Comparison of ENCODE assay signal across 13 cellular contexts in genomic region chr12:49260165-49260564, GRCh38. TPM values are rescaled to one million over a fixed set of nuclear protein-coding genes. Genes with fewer than 3 reads are reported as not detected.
DNase-seq lines count a peak whose midpoint lies in the region; ATAC-seq, FAIRE-seq and TF ChIP-seq lines count a peak whose summit lies in the region.
"Had no signal": no experiment of that assay in that cellular context is flagged by ENCODE, and none has a peak within 500 bp of the region (broad histone marks: within the 10 kb centered on the region; RNA-seq: fewer than 3 reads in every experiment).

No MANE protein-coding gene starts in this region.

- H3K4me3 ChIP-seq in AG10803 (ENCODE audit: low read length) (no peak overlapping the region), endothelial cell of umbilical vein (replicated peaks in 1 of 3; ENCODE audit: insufficient read depth in 1 of 3, low read depth in 1 of 3, low read length in 3 of 3) (no peak overlapping the region)

- POLR2A ChIA-PET in endothelial cell of umbilical vein (lab: Charles Lee): no interaction called here

- no peak for ATAC-seq in HG02623 (IDR thresholded peaks at IDR 0.05; ENCODE audit: unreplicated experiment)

- no peaks in the 10 kb centered on the region for H4K20me1 ChIP-seq in endothelial cell of umbilical vein (replicated peaks; ENCODE audit: control insufficient read depth, extremely low read depth, insufficient read depth, low read length)

- peak overlapping the region; percentile 90 for H3K27ac Mint-ChIP-seq in nephron progenitor cell
- H3K27ac Mint-ChIP-seq: activated naive CD8-positive, alpha-beta T cell; T-helper 1 cell treated with Interleukin-12 subunit alpha and Interleukin-12 subunit beta and Interleukin-4 antibody, amounts not matched to agents 30 μg/mL and 1 μg/mL, for 36 hours had no signal

- dilution Hi-C loops in endothelial cell of umbilical vein (cut with MboI; ENCODE audit: extremely low pct_ligation_motif_present, low sequenced_read_pairs): no loop called here

- H3K79me2 ChIP-seq in endothelial cell of umbilical vein (ENCODE audit: control insufficient read depth, insufficient read depth, low read length): peaks cover 19% of the 10 kb centered on the region

- no peaks in the 10 kb centered on the region for H3K36me3 ChIP-seq in endothelial cell of umbilical vein (ENCODE audit: control insufficient read depth in 2 of 2, extremely low read depth in 1 of 2, insufficient read depth in 2 of 2, low read length in 2 of 2)

- H3K4me1 ChIP-seq in endothelial cell of umbilical vein (ENCODE audit: control insufficient read depth, extremely low read depth, insufficient read depth, low read length): peaks cover 19% of the 10 kb centered on the region

- peak overlapping the region; percentile 46 for H3K27ac ChIP-seq in endothelial cell of umbilical vein (ENCODE audit: insufficient read depth, low read depth, low read length)

- DNase-seq in AG10803 (ENCODE audit: low read depth): peak; percentile 49
- peak; percentile 38 for DNase-seq in RKO (ENCODE audit: low spot score)
- peak; percentile 74 for DNase-seq in endothelial cell of umbilical vein (ENCODE audit: low read depth, low spot score)
- DNase-seq in nephron progenitor cell: no peak
- DNase-seq in NK-92 (lab: John Stamatoyannopoulos, UW; ENCODE audit: unreplicated experiment): no peak
- no peak for DNase-seq in hypothalamus (lab: John Stamatoyannopoulos, UW)
- DNase-seq in DMS53 treated with DMSO at 0.1 percent for 48 hours (lab: John Stamatoyannopoulos, UW; ENCODE audit: unreplicated experiment): no peak
- DNase-seq: DMS79 treated with DMSO at 0.1 percent for 48 hours, naive B cell, NCI-H1930 had no signal

- peak overlapping the region; percentile 52 for H3K9ac ChIP-seq in endothelial cell of umbilical vein (replicated peaks; ENCODE audit: extremely low read depth, insufficient read depth, low read length)

- H3K36me3 Mint-ChIP-seq in nephron progenitor cell (ENCODE audit: low read depth): no peaks in the 10 kb centered on the region
- H3K36me3 Mint-ChIP-seq: activated naive CD8-positive, alpha-beta T cell; naive B cell had no signal

- peaks cover 15% of the 10 kb centered on the region for H3K27me3 Mint-ChIP-seq in nephron progenitor cell (ENCODE audit: low read depth, poor library complexity)
- H3K27me3 Mint-ChIP-seq: activated naive CD8-positive, alpha-beta T cell; naive B cell had no signal

- H3K9me1 ChIP-seq in endothelial cell of umbilical vein (replicated peaks; ENCODE audit: control insufficient read depth, extremely low read depth, insufficient read depth, low read length): no peaks in the 10 kb centered on the region

- CTCF ChIA-PET in endothelial cell of umbilical vein (lab: Charles Lee): interaction anchor here (0.7 to 1.4 kb wide), 11 partner anchors 13 to 254 kb away, joined by 3 to 5 read pairs (median 3); partner anchors contain the start of gene PRPH

- intact Hi-C loops in endothelial cell of umbilical vein (cut with micrococcal nuclease): no loop called here

- H3K4me3 Mint-ChIP-seq in nephron progenitor cell: no peak overlapping the region
- H3K4me3 Mint-ChIP-seq: activated naive CD8-positive, alpha-beta T cell; T-helper 1 cell treated with Interleukin-12 subunit alpha and Interleukin-12 subunit beta and Interleukin-4 antibody, amounts not matched to agents 30 μg/mL and 1 μg/mL, for 36 hours had no signal

- no peaks in the 10 kb centered on the region for H3K27me3 ChIP-seq in endothelial cell of umbilical vein (ENCODE audit: control insufficient read depth in 2 of 2, insufficient read depth in 2 of 2, low read length in 2 of 2)

- no peaks in the 10 kb centered on the region for H3K9me3 ChIP-seq in endothelial cell of umbilical vein (replicated peaks; ENCODE audit: control insufficient read depth, insufficient read depth, low read length)

- TF ChIP-seq POLR2A in endothelial cell of umbilical vein (IDR thresholded peaks at IDR 0.05; ENCODE audit: low read depth, low read length): no peak

- peaks cover 4% of the 10 kb centered on the region for H3K9me3 Mint-ChIP-seq in nephron progenitor cell
- H3K9me3 Mint-ChIP-seq: naive B cell; T-helper 1 cell treated with Interleukin-12 subunit alpha and Interleukin-12 subunit beta and Interleukin-4 antibody, amounts not matched to agents 30 μg/mL and 1 μg/mL, for 36 hours had no signal

- peak; percentile 80 for FAIRE-seq in endothelial cell of umbilical vein (lab: Jason Lieb, UNC)

- H3K4me1 Mint-ChIP-seq in nephron progenitor cell: peaks cover 22% of the 10 kb centered on the region

- peak overlapping the region; percentile 71 for H3K4me2 ChIP-seq in endothelial cell of umbilical vein (ENCODE audit: insufficient read depth, low read length)

- H2AFZ ChIP-seq in endothelial cell of umbilical vein (ENCODE audit: low read depth, low read length): peak overlapping the region; percentile 28

- no TSS peak for BruUV-seq in endothelial cell of umbilical vein (replicated peaks; lab: Mats Ljungman, UMichigan)

- TF ChIP-seq CTCF in AG10803 (conservative IDR thresholded peaks at IDR 0.05; ENCODE audit: low read length) (no peak), endothelial cell of umbilical vein (IDR thresholded peaks at IDR 0.05; ENCODE audit: extremely low read depth in 1 of 2, insufficient read depth in 1 of 2, low read depth in 1 of 2, low read length in 2 of 2) (no peak), nephron progenitor cell (IDR thresholded peaks at IDR 0.05) (no peak)

TF ChIP-seq in endothelial cell of umbilical vein, 7 proteins besides CTCF, POLR2A, EP300 and RAD21:
- TF ChIP-seq FOS (IDR thresholded peaks at IDR 0.05; ENCODE audit: borderline replicate concordance, insufficient read depth, low read length) (peak; percentile 48), GATA2 (IDR thresholded peaks at IDR 0.05; ENCODE audit: insufficient read depth, insufficient read length, low read depth, low read length) (no peak), JUN (IDR thresholded peaks at IDR 0.05; ENCODE audit: borderline replicate concordance, insufficient read depth, insufficient read length, low read depth) (no peak)

RNA-seq across cellular contexts. Expression of gene TUBA1C, which starts 4.7 kb away (rescaled TPM):
- 515 and 523 TPM in 2 replicates for total RNA-seq in endothelial cell of umbilical vein
- 2,063 and 2,352 TPM in 2 replicates for polyA plus RNA-seq in endothelial cell of umbilical vein
- 1,483 and 1,881 TPM in 2 replicates for polyA plus RNA-seq in endothelial cell of umbilical vein (2011; cell fraction: cytosol; rRNA removed)
- polyA plus RNA-seq in endothelial cell of umbilical vein (2011; cell fraction: nucleus; rRNA removed): 831 and 861 TPM in 2 replicates
- polyA plus RNA-seq in endothelial cell of umbilical vein (2012): 624 and 1,156 TPM in 2 replicates
- polyA minus RNA-seq in endothelial cell of umbilical vein: 1,491 and 1,574 TPM in 2 replicates
- 697 TPM for polyA minus RNA-seq in endothelial cell of umbilical vein (2011; cell fraction: cytosol; rRNA and poly(A)+ RNA removed)
- 181 and 302 TPM in 2 replicates for polyA minus RNA-seq in endothelial cell of umbilical vein (2011; cell fraction: nucleus; rRNA and poly(A)+ RNA removed)

RNA-seq across cellular contexts. Expression of gene PRPH, which starts 34.8 kb away (rescaled TPM):
- not detected in 2 replicates for total RNA-seq in endothelial cell of umbilical vein
- polyA plus RNA-seq in endothelial cell of umbilical vein: not detected in 2 replicates
- polyA plus RNA-seq in endothelial cell of umbilical vein (2011; cell fraction: cytosol; rRNA removed): not detected in 2 replicates
- 0.45 and 0.49 TPM in 2 replicates for polyA plus RNA-seq in endothelial cell of umbilical vein (2011; cell fraction: nucleus; rRNA removed)
- not detected in 2 replicates for polyA plus RNA-seq in endothelial cell of umbilical vein (2012)
- not detected in 2 replicates for polyA minus RNA-seq in endothelial cell of umbilical vein
- polyA minus RNA-seq in endothelial cell of umbilical vein (2011; cell fraction: cytosol; rRNA and poly(A)+ RNA removed): not detected
- polyA minus RNA-seq in endothelial cell of umbilical vein (2011; cell fraction: nucleus; rRNA and poly(A)+ RNA removed): not detected in 2 replicates

Comparison
In these comparisons a context has a peak if more than half of its experiments do, and no peak if none do; other contexts are left out.
1. DNase-seq: peak in AG10803 (single experiment), RKO (single experiment) and endothelial cell of umbilical vein (single experiment); none in nephron progenitor cell (single experiment), NK-92 (single experiment), hypothalamus (0 of 51) and DMS53 treated with DMSO at 0.1 percent for 48 hours (single experiment).